ENCODE assay signal across 1 cellular context in the genomic region with DNA sequence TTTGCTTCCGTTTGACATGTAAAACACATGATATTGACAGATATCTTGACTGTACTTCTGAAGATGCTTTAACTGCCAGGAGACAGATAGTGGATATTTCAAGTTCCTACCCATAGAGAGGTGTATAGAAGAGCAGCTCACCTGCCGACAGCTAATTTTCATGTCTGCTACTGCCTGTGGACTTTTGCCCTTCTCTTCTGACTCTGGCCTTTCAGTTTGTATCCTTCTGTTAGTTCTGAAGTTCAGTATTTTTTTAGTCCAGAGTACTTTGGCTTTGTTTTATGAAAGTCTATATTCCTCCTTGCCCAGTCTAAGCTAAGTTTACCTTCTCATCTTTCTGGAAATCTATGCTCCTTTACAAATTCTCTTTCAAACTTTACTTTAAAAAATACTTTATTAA.
TF ChIP-seq lines count a peak whose summit lies in the region.

No MANE protein-coding gene starts in this region.

TF ChIP-seq in GM12878, 131 proteins besides CTCF, POLR2A, EP300 and RAD21 (continued from another document):
- TF ChIP-seq, protein P1, sequence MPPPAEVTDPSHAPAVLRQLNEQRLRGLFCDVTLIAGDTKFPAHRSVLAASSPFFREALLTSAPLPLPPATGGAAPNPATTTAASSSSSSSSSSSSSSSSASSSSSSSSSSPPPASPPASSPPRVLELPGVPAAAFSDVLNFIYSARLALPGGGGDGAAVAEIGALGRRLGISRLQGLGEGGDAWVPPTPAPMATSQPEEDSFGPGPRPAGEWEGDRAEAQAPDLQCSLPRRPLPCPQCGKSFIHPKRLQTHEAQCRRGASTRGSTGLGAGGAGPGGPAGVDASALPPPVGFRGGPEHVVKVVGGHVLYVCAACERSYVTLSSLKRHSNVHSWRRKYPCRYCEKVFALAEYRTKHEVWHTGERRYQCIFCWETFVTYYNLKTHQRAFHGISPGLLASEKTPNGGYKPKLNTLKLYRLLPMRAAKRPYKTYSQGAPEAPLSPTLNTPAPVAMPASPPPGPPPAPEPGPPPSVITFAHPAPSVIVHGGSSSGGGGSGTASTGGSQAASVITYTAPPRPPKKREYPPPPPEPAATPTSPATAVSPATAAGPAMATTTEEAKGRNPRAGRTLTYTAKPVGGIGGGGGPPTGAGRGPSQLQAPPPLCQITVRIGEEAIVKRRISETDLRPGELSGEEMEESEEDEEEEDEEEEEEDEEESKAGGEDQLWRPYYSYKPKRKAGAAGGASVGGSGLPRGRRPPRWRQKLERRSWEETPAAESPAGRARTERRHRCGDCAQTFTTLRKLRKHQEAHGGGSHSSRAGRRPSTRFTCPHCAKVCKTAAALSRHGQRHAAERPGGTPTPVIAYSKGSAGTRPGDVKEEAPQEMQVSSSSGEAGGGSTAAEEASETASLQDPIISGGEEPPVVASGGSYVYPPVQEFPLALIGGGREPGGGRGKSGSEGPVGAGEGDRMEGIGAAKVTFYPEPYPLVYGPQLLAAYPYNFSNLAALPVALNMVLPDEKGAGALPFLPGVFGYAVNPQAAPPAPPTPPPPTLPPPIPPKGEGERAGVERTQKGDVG (CRISPR knock-in tag; IDR thresholded peaks at IDR 0.05): no peak
- TF ChIP-seq SIX5 (IDR thresholded peaks at IDR 0.05; ENCODE audit: low read depth, low read length, severe bottlenecking): no peak
- TF ChIP-seq NFYA (IDR thresholded peaks at IDR 0.05; ENCODE audit: borderline replicate concordance, low read depth, low read length): no peak
- no peak for TF ChIP-seq SREBF2 (IDR thresholded peaks at IDR 0.05; ENCODE audit: low read length)
TF ChIP-seq in GM12878: peak in this region for 0.
